17 cellular contexts compared by ENCODE assay signal in the genomic region with DNA sequence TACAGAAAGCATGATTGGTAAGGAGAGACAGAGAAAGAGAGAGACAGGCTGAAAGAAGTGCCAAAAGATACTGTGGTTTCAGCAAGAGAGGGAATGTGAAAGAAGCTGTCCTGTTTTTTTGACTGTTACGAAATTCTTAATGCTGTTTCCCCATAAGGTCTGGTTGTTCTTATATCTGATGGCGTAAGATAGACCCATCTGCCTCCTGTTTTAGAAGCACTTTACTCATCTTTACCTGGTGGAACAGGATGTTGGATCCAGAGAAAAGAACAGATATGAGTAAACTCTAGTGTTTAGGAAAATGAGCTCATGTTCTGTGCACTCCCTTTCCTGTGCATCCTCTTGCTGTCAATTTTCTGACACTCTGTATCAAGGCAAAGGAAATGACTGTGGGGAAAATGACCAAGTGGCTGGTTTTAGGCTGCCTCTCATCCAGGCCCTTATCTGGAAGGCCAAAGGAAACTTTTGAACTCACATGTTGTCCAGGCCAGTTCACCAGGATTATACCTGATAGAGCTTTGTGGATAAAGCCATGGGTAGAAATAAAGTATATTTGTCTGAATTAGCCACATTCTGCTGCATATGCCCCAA.
"Had no signal": no experiment of that assay in that cellular context is flagged by ENCODE, and none has a peak within 500 bp of the region (broad histone marks: within the 10 kb centered on the region; RNA-seq: fewer than 3 reads in every experiment).

No MANE protein-coding gene starts in this region.

- H3K9me3 Mint-ChIP-seq: type B pancreatic cell had no signal

- H3K4me1 Mint-ChIP-seq: activated naive CD4-positive, alpha-beta T cell treated with anti-CD3 and anti-CD28 coated beads, Interleukin-2, amount 10 ng/mL, durations not matched to agents 7 days and 5 days; activated T-helper 17 cell treated with anti-CD3 and anti-CD28 coated beads, Interleukin-2, amount 50 U/mL, for 72 hours had no signal

- H3K36me3 Mint-ChIP-seq: activated naive CD4-positive, alpha-beta T cell treated with anti-CD3 and anti-CD28 coated beads, Interleukin-2, amount 10 ng/mL, durations not matched to agents 7 days and 5 days; natural killer cell treated with Interleukin-12 subunit alpha and Interleukin-12 subunit beta and Interleukin-15 and Interleukin-18, amount 100 ng/mL, for 72 hours; type B pancreatic cell had no signal

- H3K4me3 Mint-ChIP-seq: activated naive CD4-positive, alpha-beta T cell treated with anti-CD3 and anti-CD28 coated beads, Interleukin-2, amount 10 ng/mL, durations not matched to agents 7 days and 5 days; activated T-helper 17 cell treated with anti-CD3 and anti-CD28 coated beads, Interleukin-2, amount 50 U/mL, for 72 hours; natural killer cell treated with Interleukin-12 subunit alpha and Interleukin-12 subunit beta and Interleukin-15 and Interleukin-18, amount 100 ng/mL, for 72 hours; type B pancreatic cell had no signal

- DNase-seq: activated CD4-positive, alpha-beta T cell treated with anti-CD3 and anti-CD28 coated beads for 1 hour; activated CD4-positive, alpha-beta T cell treated with anti-CD3 and anti-CD28 coated beads, Interleukin-2, amount 50 U/mL, for 48 hours; activated naive CD4-positive, alpha-beta T cell treated with anti-CD3 and anti-CD28 coated beads, Interleukin-2, amount 10 ng/mL, durations not matched to agents 7 days and 5 days; hippocampal formation; kidney; left ventricle myocardium superior; mesendoderm; posterior cingulate gyrus; SK-N-SH; stimulated activated CD4-positive, alpha-beta T cell treated with anti-CD3 and anti-CD28 coated beads, Interleukin-15, amount 100 ng/mL, for 24 hours; stimulated activated CD4-positive, alpha-beta T cell treated with anti-CD3 and anti-CD28 coated beads, Interleukin-4, amount 100 ng/mL, for 24 hours; stimulated activated naive CD4-positive, alpha-beta T cell treated with Interleukin-2 at 50 U/mL for 16 hours; T-helper 2 cell had no signal

- H3K27ac Mint-ChIP-seq: activated naive CD4-positive, alpha-beta T cell treated with anti-CD3 and anti-CD28 coated beads, Interleukin-2, amount 10 ng/mL, durations not matched to agents 7 days and 5 days; activated T-helper 17 cell treated with anti-CD3 and anti-CD28 coated beads, Interleukin-2, amount 50 U/mL, for 72 hours; natural killer cell treated with Interleukin-12 subunit alpha and Interleukin-12 subunit beta and Interleukin-15 and Interleukin-18, amount 100 ng/mL, for 72 hours; type B pancreatic cell had no signal

- H3K27me3 Mint-ChIP-seq: activated naive CD4-positive, alpha-beta T cell treated with anti-CD3 and anti-CD28 coated beads, Interleukin-2, amount 10 ng/mL, durations not matched to agents 7 days and 5 days; activated T-helper 17 cell treated with anti-CD3 and anti-CD28 coated beads, Interleukin-2, amount 50 U/mL, for 72 hours; type B pancreatic cell had no signal

- H3K9me3 ChIP-seq: SK-N-SH had no signal

- ATAC-seq: activated T-helper 17 cell treated with anti-CD3 and anti-CD28 coated beads, Interleukin-2, amount 50 U/mL, for 72 hours; esophagus mucosa; left ventricle myocardium superior; natural killer cell treated with Interleukin-12 subunit alpha and Interleukin-12 subunit beta and Interleukin-15 and Interleukin-18, amount 100 ng/mL, for 72 hours had no signal
